Comparison of ENCODE assay signal across 31 cellular contexts in the genomic region with DNA sequence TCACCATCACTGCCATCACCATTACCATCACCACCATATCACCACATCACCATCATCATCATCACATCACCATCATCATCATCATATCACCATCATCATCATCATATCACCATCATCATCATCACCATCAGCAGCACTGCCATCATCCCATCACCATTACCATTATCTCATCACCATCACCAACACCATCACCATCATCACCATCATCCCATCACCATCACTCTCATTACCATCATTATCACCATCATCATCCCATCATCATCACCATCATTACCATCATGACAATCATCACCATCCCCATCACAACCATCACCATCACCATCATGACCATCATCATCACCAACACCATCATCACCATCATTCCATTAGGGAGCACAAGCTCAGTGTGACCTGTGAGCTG.
"Had no signal": no experiment of that assay in that cellular context is flagged by ENCODE, and none has a peak within 500 bp of the region (broad histone marks: within the 10 kb centered on the region; RNA-seq: fewer than 3 reads in every experiment).

No MANE protein-coding gene starts in this region.

- H3K27ac ChIP-seq: body of pancreas, cardiac muscle cell, colonic mucosa, epithelial cell of prostate, esophagus squamous epithelium, gastroesophageal sphincter, WERI-Rb-1 had no signal

- H3K36me3 ChIP-seq: cardiac muscle cell, colonic mucosa, esophagus squamous epithelium, gastroesophageal sphincter, WERI-Rb-1 had no signal

- H3K4me3 ChIP-seq: body of pancreas, cardiac muscle cell, colonic mucosa, esophagus squamous epithelium, gastroesophageal sphincter had no signal

- H3K4me1 ChIP-seq: body of pancreas, colonic mucosa had no signal

- DNase-seq: activated B cell treated with CpG ODN at 0.5 μM for 24 hours; activated CD4-positive, alpha-beta T cell treated with anti-CD3 and anti-CD28 coated beads for 48 hours; activated CD4-positive, alpha-beta T cell treated with anti-CD3 and anti-CD28 coated beads, Interleukin-2, amount 50 U/mL, for 1 hour; activated CD4-positive, alpha-beta T cell treated with anti-CD3 and anti-CD28 coated beads, Interleukin-2, amount 50 U/mL, for 48 hours; activated CD8-positive, alpha-beta memory T cell treated with anti-CD3 and anti-CD28 coated beads for 24 hours; activated CD8-positive, alpha-beta T cell treated with anti-CD3 and anti-CD28 coated beads for 36 hours; activated effector memory CD4-positive, alpha-beta T cell treated with Interleukin-2 at 50 U/mL for 16 hours; activated gamma-delta T cell treated with Interleukin-2 at 50 U/mL for 16 hours; activated naive CD4-positive, alpha-beta T cell treated with anti-CD3 and anti-CD28 coated beads, Interleukin-2, amount 50 U/mL, for 16 hours; activated naive CD4-positive, alpha-beta T cell treated with Interleukin-2 at 50 U/mL for 16 hours; activated T-cell treated with anti-CD3 and anti-CD28 coated beads, Interleukin-2, amount 50 U/mL, for 4 hours; amniotic stem cell; anterior cingulate cortex; body of pancreas; central memory CD4-positive, alpha-beta T cell; cerebellar nuclear complex; colonic mucosa; effector CD8-positive, alpha-beta T cell; esophagus squamous epithelium; foreskin melanocyte; T-helper 1 cell; T-helper 17 cell; T1000; WERI-Rb-1 had no signal

- FAIRE-seq: endometrium, endothelial cell of umbilical vein had no signal

- H3K9me3 ChIP-seq: body of pancreas, colonic mucosa, esophagus squamous epithelium, gastroesophageal sphincter had no signal

- H3K27me3 ChIP-seq: body of pancreas, cardiac muscle cell, colonic mucosa, gastroesophageal sphincter had no signal

- ATAC-seq: activated CD4-positive, CD25-positive, alpha-beta regulatory T cell treated with anti-CD3 and anti-CD28 coated beads, Interleukin-2, amount 50 U/mL, for 24 hours; activated CD8-positive, alpha-beta T cell treated with anti-CD3 and anti-CD28 coated beads for 36 hours; activated T-cell treated with anti-CD3 and anti-CD28 coated beads, Interleukin-2, amount 50 U/mL, for 4 hours; activated T-helper 17 cell treated with anti-CD3 and anti-CD28 coated beads, Interleukin-2, amount 50 U/mL, for 72 hours; body of pancreas; gastroesophageal sphincter; T-helper 17 cell had no signal
